In the genomic region with DNA sequence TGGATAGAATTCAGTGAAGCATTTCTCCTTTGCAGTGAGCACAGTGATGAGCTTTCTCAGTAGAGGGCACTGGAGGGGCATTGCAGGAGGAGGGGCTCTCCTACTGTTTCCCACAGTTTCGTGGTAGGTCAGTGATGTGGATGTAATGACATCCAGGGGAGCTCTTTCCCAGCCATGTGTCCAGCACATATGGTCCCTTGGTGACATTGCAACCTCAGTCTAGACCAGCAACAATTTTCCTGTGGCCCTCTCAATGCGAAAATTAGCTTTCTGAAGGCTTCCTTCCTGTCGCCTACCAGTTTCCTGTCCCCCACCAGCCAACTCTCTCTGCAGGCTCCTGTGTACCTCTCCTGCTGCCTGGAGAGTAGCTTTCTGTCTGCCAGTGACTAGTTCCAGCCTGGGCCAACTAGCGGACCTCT, we compare ENCODE assay signal across 9 cellular contexts. TPM values are rescaled to one million over a fixed set of nuclear protein-coding genes. Genes with fewer than 3 reads are reported as not detected.
A peak's percentile ranks its signal among the peaks of the same experiment; 100 is the strongest.
DNase-seq lines count a peak whose midpoint lies in the region; ATAC-seq and TF ChIP-seq lines count a peak whose summit lies in the region.
"Had no signal": no experiment of that assay in that cellular context is flagged by ENCODE, and none has a peak within 500 bp of the region (broad histone marks: within the 10 kb centered on the region; RNA-seq: fewer than 3 reads in every experiment).

No MANE protein-coding gene starts in this region.

- H3K9ac ChIP-seq in iPS-20b (ENCODE audit: low read depth, low read length): no peak overlapping the region

- H3K27ac Mint-ChIP-seq in CD4-positive, alpha-beta T cell: peak overlapping the region; percentile 79
- H3K27ac Mint-ChIP-seq in activated CD4-positive, alpha-beta memory T cell treated with anti-CD3 and anti-CD28 coated beads for 36 hours: peak overlapping the region; percentile 66

- peak; percentile 88 for ATAC-seq in CD4-positive, alpha-beta T cell (ENCODE audit: poor library complexity)

- intact Hi-C loops in CD4-positive, alpha-beta T cell (cut with DNase I, micrococcal nuclease): no loop called here
- intact Hi-C loops in activated CD4-positive, alpha-beta memory T cell treated with anti-CD3 and anti-CD28 coated beads for 36 hours (cut with micrococcal nuclease): no loop called here
- intact Hi-C loops in posterior vena cava (cut with DNase I): no loop called here

- no peaks in the 10 kb centered on the region for H3K36me3 Mint-ChIP-seq in CD4-positive, alpha-beta T cell (ENCODE audit: low read depth)
- no peaks in the 10 kb centered on the region for H3K36me3 Mint-ChIP-seq in activated CD4-positive, alpha-beta memory T cell treated with anti-CD3 and anti-CD28 coated beads for 36 hours

- POLR2A ChIA-PET in CD4-positive, alpha-beta T cell (lab: Charles Lee): interaction anchor here (0.8 to 2.2 kb wide), 7 partner anchors 9 to 105 kb away, joined by 3 to 15 read pairs (median 5); a partner anchor contains a TSS
- POLR2A ChIA-PET in activated CD4-positive, alpha-beta memory T cell treated with anti-CD3 and anti-CD28 coated beads for 36 hours (lab: Charles Lee): interaction anchor here (1.2 kb wide), 1 partner anchor 14 kb away, joined by 5 read pairs; no protein-coding TSS in a partner anchor

- no peaks in the 10 kb centered on the region for H3K27me3 ChIP-seq in CD4-positive, alpha-beta T cell (ENCODE audit: control insufficient read depth, insufficient read depth, low read length)
- no peaks in the 10 kb centered on the region for H3K27me3 ChIP-seq in H7 (ENCODE audit: control insufficient read depth, insufficient read depth, low read length)
- no peaks in the 10 kb centered on the region for H3K27me3 ChIP-seq in iPS-20b (ENCODE audit: insufficient read depth, low read length)
- H3K27me3 ChIP-seq: heart left ventricle had no signal

- H3K36me3 ChIP-seq in H7 (replicated peaks; ENCODE audit: control insufficient read depth, insufficient read depth, low read length): no peaks in the 10 kb centered on the region
- H3K36me3 ChIP-seq in iPS-20b (ENCODE audit: insufficient read depth, low read depth, low read length): no peaks in the 10 kb centered on the region
- H3K36me3 ChIP-seq: heart left ventricle had no signal

- H3K4me3 Mint-ChIP-seq in CD4-positive, alpha-beta T cell: peak overlapping the region; percentile 63
- peak overlapping the region; percentile 20 for H3K4me3 Mint-ChIP-seq in activated CD4-positive, alpha-beta memory T cell treated with anti-CD3 and anti-CD28 coated beads for 36 hours

- DNase-seq in CD4-positive, alpha-beta T cell: peak in 5 of 10 experiments; percentile 10 to 24 (median 17)
- DNase-seq in H7 (peak; percentile 78), kidney tubule cell (ENCODE audit: low spot score) (no peak), posterior vena cava (ENCODE audit: low spot score) (no peak), NCI-H1417 treated with DMSO at 0.1 percent for 48 hours (lab: John Stamatoyannopoulos, UW) (no peak), 8988T (no peak)
- DNase-seq in activated CD4-positive, alpha-beta memory T cell treated with anti-CD3 and anti-CD28 coated beads for 36 hours: peak; percentile 44
- DNase-seq: heart left ventricle had no signal

- no peaks in the 10 kb centered on the region for H3K9me3 Mint-ChIP-seq in CD4-positive, alpha-beta T cell
- H3K9me3 Mint-ChIP-seq in activated CD4-positive, alpha-beta memory T cell treated with anti-CD3 and anti-CD28 coated beads for 36 hours: no peaks in the 10 kb centered on the region

- H3K4me1 Mint-ChIP-seq in CD4-positive, alpha-beta T cell (ENCODE audit: low read depth): peaks cover 12% of the 10 kb centered on the region
- H3K4me1 Mint-ChIP-seq in activated CD4-positive, alpha-beta memory T cell treated with anti-CD3 and anti-CD28 coated beads for 36 hours (ENCODE audit: low read depth): peaks cover 13% of the 10 kb centered on the region

- no peaks in the 10 kb centered on the region for H3K4me1 ChIP-seq in iPS-20b (ENCODE audit: insufficient read depth, low read length)

- peak; percentile 32 for TF ChIP-seq CTCF in CD4-positive, alpha-beta T cell (IDR thresholded peaks at IDR 0.05)

- H3K27me3 Mint-ChIP-seq in CD4-positive, alpha-beta T cell: no peaks in the 10 kb centered on the region
- no peaks in the 10 kb centered on the region for H3K27me3 Mint-ChIP-seq in activated CD4-positive, alpha-beta memory T cell treated with anti-CD3 and anti-CD28 coated beads for 36 hours

- no peaks in the 10 kb centered on the region for H3K9me3 ChIP-seq in CD4-positive, alpha-beta T cell (ENCODE audit: control insufficient read depth, low read length)
- H3K9me3 ChIP-seq in iPS-20b (ENCODE audit: insufficient read depth, low read depth, low read length): no peaks in the 10 kb centered on the region
- H3K9me3 ChIP-seq: heart left ventricle had no signal

- H3K27ac ChIP-seq in CD4-positive, alpha-beta T cell (ENCODE audit: low read depth, low read length): no peak overlapping the region
- no peak overlapping the region for H3K27ac ChIP-seq in iPS-20b (ENCODE audit: low read length)
- H3K27ac ChIP-seq: heart left ventricle had no signal

- no peak overlapping the region for H3K4me3 ChIP-seq in H7 (ENCODE audit: insufficient read depth, low read depth, low read length)
- 0 out of 2 replicates have a peak overlapping the region, but pooled peaks have one; percentile 2 for H3K4me3 ChIP-seq in iPS-20b (ENCODE audit: low read length)
- H3K4me3 ChIP-seq: heart left ventricle had no signal

- CTCF ChIA-PET in CD4-positive, alpha-beta T cell (lab: Charles Lee): interaction anchor here (0.6 to 1.8 kb wide), 8 partner anchors 9 to 742 kb away, joined by 3 to 8 read pairs (median 4); no protein-coding TSS in a partner anchor
- CTCF ChIA-PET in activated CD4-positive, alpha-beta memory T cell treated with anti-CD3 and anti-CD28 coated beads for 36 hours (lab: Charles Lee): interaction anchor here (0.9 to 1.4 kb wide), 6 partner anchors 8 to 370 kb away, joined by 3 to 4 read pairs (median 3); a partner anchor contains a TSS

RNA-seq across cellular contexts. Expression of a gene that starts 6.9 kb away (rescaled TPM):
- 10 to 100 TPM; 26.6 to 27.3 TPM for total RNA-seq in CD4-positive, alpha-beta T cell
- 18.7 and 24.6 TPM in 2 replicates for total RNA-seq in H7 (2014; rRNA removed; shearing (Covaris generic))
- total RNA-seq in activated CD4-positive, alpha-beta memory T cell treated with anti-CD3 and anti-CD28 coated beads for 36 hours: 10 to 100 TPM; 18.7 to 21.5 TPM
- 10 to 100 TPM; 12.1 to 15.8 TPM for total RNA-seq in posterior vena cava

RNA-seq across cellular contexts. Expression of a gene that starts 35.4 kb away (rescaled TPM):
- not detected for total RNA-seq in CD4-positive, alpha-beta T cell
- total RNA-seq in H7 (2014; rRNA removed; shearing (Covaris generic)): not detected in 2 replicates
- total RNA-seq in activated CD4-positive, alpha-beta memory T cell treated with anti-CD3 and anti-CD28 coated beads for 36 hours: not detected
- not detected for total RNA-seq in posterior vena cava
- total RNA-seq: heart left ventricle had no signal

RNA-seq across cellular contexts. Expression of a gene that starts 46.6 kb away (rescaled TPM):
- total RNA-seq in CD4-positive, alpha-beta T cell: not detected
- total RNA-seq in H7 (2014; rRNA removed; shearing (Covaris generic)): not detected in 2 replicates
- not detected for total RNA-seq in activated CD4-positive, alpha-beta memory T cell treated with anti-CD3 and anti-CD28 coated beads for 36 hours
- total RNA-seq in posterior vena cava: not detected
- total RNA-seq: heart left ventricle had no signal

Comparison
In these comparisons a context has a peak if more than half of its experiments do, and no peak if none do; other contexts are left out.
1. DNase-seq: peak in H7 (single experiment) and activated CD4-positive, alpha-beta memory T cell treated with anti-CD3 and anti-CD28 coated beads for 36 hours (single experiment); none in kidney tubule cell (single experiment), posterior vena cava (single experiment), NCI-H1417 treated with DMSO at 0.1 percent for 48 hours (single experiment) and 8988T (single experiment).